Comparison of ENCODE assay signal across 8 cellular contexts in the genomic region with DNA sequence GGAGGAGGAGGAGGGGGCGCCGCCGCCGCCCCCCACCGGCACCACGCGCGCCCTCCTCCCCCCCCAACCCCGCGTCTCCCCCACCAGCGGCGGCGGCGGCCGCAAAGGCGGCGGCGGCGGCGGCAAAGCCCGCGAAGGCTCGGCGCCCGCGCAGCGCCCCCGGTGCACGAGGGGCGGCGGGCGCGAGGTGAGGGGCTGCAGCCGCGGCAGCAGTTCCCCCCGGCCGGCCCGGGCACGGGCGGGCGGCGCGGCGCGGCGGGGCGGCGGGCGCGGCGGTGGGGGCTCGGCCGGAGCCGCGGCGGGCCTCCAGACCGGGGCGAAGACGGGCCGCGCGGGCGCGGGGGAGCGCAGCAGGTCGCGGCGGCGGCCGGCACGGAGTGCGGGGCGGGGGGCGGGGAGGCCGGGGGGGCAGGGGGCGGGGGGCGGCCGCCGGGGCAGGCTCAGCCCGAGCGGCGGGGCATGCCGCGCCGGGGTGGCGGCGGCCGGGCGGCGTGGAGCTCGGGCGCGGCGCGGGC. TPM values are rescaled to one million over a fixed set of nuclear protein-coding genes. Genes with fewer than 3 reads are reported as not detected.
DNase-seq lines count a peak whose midpoint lies in the region; ATAC-seq, FAIRE-seq and TF ChIP-seq lines count a peak whose summit lies in the region.

No MANE protein-coding gene starts in this region.

- H3K4me3 ChIP-seq in AG09309 (ENCODE audit: control insufficient read depth, low read depth, low read length) (peak overlapping the region; percentile 83), HEK293 (ENCODE audit: low read depth, low read length) (peak overlapping the region; percentile 88), GM12878 (no peak overlapping the region; the same call in 1 of the 2 replicates), mesodermal cell (ENCODE audit: extremely low read depth, insufficient read depth, low read length, poor library complexity, severe bottlenecking) (peak overlapping the region; percentile 57)

- RAD21 ChIA-PET in GM12878 (lab: Charles Lee; ENCODE audit: unreplicated experiment) = interaction anchor here (0.8 to 6.7 kb wide), 13 partner anchors 7 to 473 kb away, joined by 3 to 128 read pairs (median 15); no protein-coding TSS in a partner anchor

- no peak for FAIRE-seq in GM12878 (lab: Jason Lieb, UNC)

- H4K20me1 ChIP-seq in GM12878 (ENCODE audit: control insufficient read depth, insufficient read depth) = no peaks in the 10 kb centered on the region

- peak overlapping the region; percentile 97 for H3K9ac ChIP-seq in GM12878 (ENCODE audit: control insufficient read depth, insufficient read depth, low read length)

- TF ChIP-seq EP300 in GM12878 (IDR thresholded peaks at IDR 0.05; ENCODE audit: borderline replicate concordance in 1 of 2, control insufficient read depth in 1 of 2, low read depth in 2 of 2, low read length in 2 of 2) = no peak

- DNase-seq in AG09309 (ENCODE audit: low read depth) (no peak), GM12878 (ENCODE audit: low read depth, low spot score) (no peak), HT-29 (ENCODE audit: low spot score) (no peak), GM13977 (ENCODE audit: low spot score) (no peak)
- no peak for DNase-seq in effector CD4-positive, alpha-beta T cell

- SMC1A ChIA-PET in GM12878 (lab: Charles Lee; ENCODE audit: uncharacterized antibody, unreplicated experiment) = interaction anchor here (1.0 to 6.6 kb wide), 8 partner anchors 9 to 473 kb away, joined by 3 to 92 read pairs (median 12); no protein-coding TSS in a partner anchor

- CTCF ChIA-PET in HEK293 (lab: Yijun Ruan, JAX) = interaction anchor here (1.0 to 1.2 kb wide), 3 partner anchors 9 to 111 kb away, joined by 3 to 5 read pairs (median 3); no protein-coding TSS in a partner anchor
- CTCF ChIA-PET in GM12878 (lab: Yijun Ruan, JAX) = interaction anchor here (0.6 to 2.2 kb wide), 3 partner anchors 110 to 233 kb away, joined by 3 to 8 read pairs (median 3); no protein-coding TSS in a partner anchor

- H3K9me3 ChIP-seq in HEK293 (ENCODE audit: control insufficient read depth, insufficient read depth, low read depth, low read length) (no peaks in the 10 kb centered on the region), GM12878 (replicated peaks; ENCODE audit: control insufficient read depth, insufficient read depth, low read length) (no peaks in the 10 kb centered on the region), mesodermal cell (ENCODE audit: control insufficient read depth, low read length) (no peaks in the 10 kb centered on the region)

- H3K79me2 ChIP-seq in GM12878 (ENCODE audit: control insufficient read depth, insufficient read depth, low read length) = peaks cover 55% of the 10 kb centered on the region

- H3K4me1 ChIP-seq in HEK293 (ENCODE audit: control insufficient read depth, insufficient read depth, low read length) (peaks cover 27% of the 10 kb centered on the region), GM12878 (ENCODE audit: control insufficient read depth, insufficient read depth, low read length) (peaks cover 24% of the 10 kb centered on the region), mesodermal cell (ENCODE audit: control insufficient read depth, insufficient read depth, low read length, poor library complexity, severe bottlenecking) (peaks cover 35% of the 10 kb centered on the region)

- no peaks in the 10 kb centered on the region for H3K27me3 ChIP-seq in GM12878 (replicated peaks in 1 of 2; ENCODE audit: control insufficient read depth in 2 of 2, insufficient read depth in 2 of 2, low read length in 1 of 2)

- no peak overlapping the region for H2AFZ ChIP-seq in GM12878 (ENCODE audit: control insufficient read depth, low read depth, low read length)

- peak overlapping the region; percentile 99 for H3K27ac ChIP-seq in HEK293 (ENCODE audit: extremely low read depth, low read depth, low read length)
- peak overlapping the region; percentile 98 for H3K27ac ChIP-seq in GM12878 (ENCODE audit: control insufficient read depth, insufficient read depth)
- peak overlapping the region; percentile 96 for H3K27ac ChIP-seq in mesodermal cell (ENCODE audit: low read depth, low read length, severe bottlenecking)

- no peak for ATAC-seq in GM12878
- no peak for ATAC-seq in HG02840 (IDR thresholded peaks at IDR 0.05; ENCODE audit: low FRiP score, unreplicated experiment)

- no peak overlapping the region for H3K4me2 ChIP-seq in GM12878 (ENCODE audit: control insufficient read depth, insufficient read depth)

- no peak for TF ChIP-seq RAD21 in GM12878 (IDR thresholded peaks at IDR 0.05; ENCODE audit: insufficient read depth, low read depth, low read length)

- no peak for TF ChIP-seq CTCF in AG09309 (IDR thresholded peaks at IDR 0.05; ENCODE audit: control insufficient read depth, insufficient read depth, low read depth, low read length, missing control alignments)
- no peak for TF ChIP-seq CTCF in HEK293 (tag by site-specific recombination; IDR thresholded peaks at IDR 0.05)
- TF ChIP-seq CTCF in GM12878 (IDR thresholded peaks at IDR 0.05 in 2 of 3, conservative IDR thresholded peaks at IDR 0.05 in 1 of 3; ENCODE audit: control insufficient read depth in 2 of 3, extremely low read depth in 1 of 3, insufficient read depth in 1 of 3, low read depth in 3 of 3, low read length in 3 of 3) = no peak
- no peak for TF ChIP-seq CTCF in GM13977 (IDR thresholded peaks at IDR 0.05; ENCODE audit: extremely low read depth, insufficient read depth, missing control alignments)

- 0% methylated on average over 5 of the region's 95 CpGs for WGBS in GM12878 (ENCODE audit: insufficient coverage, insufficient replicate concordance, low lambda C conversion rate, missing lambda C conversion rate)
- 0% methylated on average over 7 to 10 of the region's 95 CpGs for WGBS in mesodermal cell (ENCODE audit: insufficient coverage in 2 of 2), 2 experiments

- H3K36me3 ChIP-seq in HEK293 (ENCODE audit: control insufficient read depth in 2 of 2, insufficient read depth in 1 of 2, low read length in 2 of 2) = peaks cover 10 to 40% of the 10 kb centered on the region in 2 experiments
- H3K36me3 ChIP-seq in GM12878 (ENCODE audit: control insufficient read depth in 2 of 2, insufficient read depth in 2 of 2, low read length in 1 of 2) = peaks cover 5 to 11% of the 10 kb centered on the region in 2 experiments; a peak in 3 of 4 replicates
- H3K36me3 ChIP-seq in mesodermal cell (ENCODE audit: control insufficient read depth, insufficient read depth, low read length) = peaks cover 38% of the 10 kb centered on the region

- intact Hi-C loops in GM12878 (cut with micrococcal nuclease; ENCODE audit: unreplicated experiment) = loop anchor here (1.0 to 10.0 kb wide), 8 partner anchors 68 to 495 kb away; a partner anchor contains a TSS

- in situ Hi-C loops in GM12878 (cut with MboI) = loop anchor here (5.0 to 10.0 kb wide), 4 partner anchors 112 to 365 kb away; no protein-coding TSS in a partner anchor
- in situ Hi-C loops in GM13977 (cut with MboI; ENCODE audit: low pct_unique_long_range_greater_than_20kb, low sequenced_read_pairs, unreplicated experiment) = loop anchor here (10.0 kb wide), 1 partner anchor 225 kb away; no protein-coding TSS in a partner anchor

- no peak; the same call in 1 of the 2 replicates for TF ChIP-seq POLR2A in GM12878 (IDR thresholded peaks at IDR 0.05; ENCODE audit: low read depth, low read length)

- POLR2A ChIA-PET in HEK293 (lab: Yijun Ruan, JAX) = interaction anchor here (0.7 to 6.7 kb wide), 18 partner anchors 8 to 474 kb away, joined by 3 to 135 read pairs (median 6); no protein-coding TSS in a partner anchor
- POLR2A ChIA-PET in GM12878 (lab: Charles Lee) = interaction anchor here (0.7 to 6.6 kb wide), 6 partner anchors 9 to 361 kb away, joined by 3 to 73 read pairs (median 5); no protein-coding TSS in a partner anchor

- BruUV-seq in GM12878 (replicated peaks; lab: Mats Ljungman, UMichigan) = no TSS peak

TF ChIP-seq in HEK293, 187 proteins besides CTCF, POLR2A, EP300 and RAD21 (continues in another document):
- TF ChIP-seq ZNF610 (tag by site-specific recombination; IDR thresholded peaks at IDR 0.05; ENCODE audit: borderline replicate concordance) (no peak), ZNF302 (tag by site-specific recombination; IDR thresholded peaks at IDR 0.05; ENCODE audit: low read depth) (no peak), ZNF2 (tag by site-specific recombination; IDR thresholded peaks at IDR 0.05) (no peak)

TF ChIP-seq in GM12878, 131 proteins besides CTCF, POLR2A, EP300 and RAD21:
- TF ChIP-seq ZNF622 (IDR thresholded peaks at IDR 0.05) = no peak
- 0 out of 2 replicates have a peak, but pooled peaks have one; percentile 3 for TF ChIP-seq PAX5 (IDR thresholded peaks at IDR 0.05; ENCODE audit: borderline replicate concordance, low read depth, low read length)

RNA-seq across cellular contexts. Expression of a gene that starts 0.4 kb away (rescaled TPM):
- total RNA-seq in GM12878 (2013; cell fraction: nucleolus; rRNA removed) = 219 and 220 TPM in 2 replicates
- total RNA-seq in GM12878 (2014; rRNA removed) = 54.6 and 61.4 TPM in 2 replicates
- total RNA-seq in GM12878 (2014; rRNA removed; fragmentation: Illumina TruSeq; extraction: Trizol) = 54.4 and 55.4 TPM in 2 replicates
- total RNA-seq in GM12878 (2021) = 114 TPM in 2 replicates
- 26.9 TPM for polyA plus RNA-seq in GM12878 (2011; ENCODE audit: low read depth)
- 39.2 and 49.2 TPM in 2 replicates for polyA plus RNA-seq in GM12878 (2011; rRNA removed)
- polyA plus RNA-seq in GM12878 (2011; cell fraction: cytosol; rRNA removed) = 60.1 and 68.0 TPM in 2 replicates
- 254 and 345 TPM in 2 replicates for polyA plus RNA-seq in GM12878 (2011; cell fraction: nucleus; rRNA removed)
- polyA plus RNA-seq in GM12878 (2012) = 63.0 and 95.9 TPM in 2 replicates
- polyA plus RNA-seq in GM12878 (2014; fragmentation: Illumina TruSeq; extraction: Trizol) = 23.9 and 64.7 TPM in 2 replicates
- polyA plus RNA-seq in GM12878 (2014; fragmentation: Nextera tagmentation; extraction: Ambion mirVana) = 10 to 100 TPM; 26.2 to 28.1 TPM
- polyA plus RNA-seq in GM12878 (2014; rRNA removed) = 57.6 and 68.9 TPM in 2 replicates
- 10 to 100 TPM in 1 of 2 experiments, 1 to 10 TPM in 1; 7.5 to 12.9 TPM for polyA plus RNA-seq in GM12878 (2016; fragmentation: Nextera tagmentation; extraction: Ambion mirVana)
- 43.9 and 108 TPM in 2 replicates for polyA minus RNA-seq in GM12878 (2011; rRNA and poly(A)+ RNA removed)
- 82.8 and 86.3 TPM in 2 replicates for polyA minus RNA-seq in GM12878 (2011; cell fraction: cytosol; rRNA and poly(A)+ RNA removed)
- 96.7 and 119 TPM in 2 replicates for polyA minus RNA-seq in GM12878 (2011; cell fraction: nucleus; rRNA and poly(A)+ RNA removed)
- polyA plus RNA-seq in mesodermal cell (2013, experiment 1 of 2) = 122 TPM
- polyA plus RNA-seq in mesodermal cell (2013, experiment 2 of 2) = 99.9 TPM
- 203 and 235 TPM in 2 replicates for total RNA-seq in HT-29 (2014; rRNA removed; shearing (Covaris generic))
